ENCODE assay signal across 14 cellular contexts in the genomic region with DNA sequence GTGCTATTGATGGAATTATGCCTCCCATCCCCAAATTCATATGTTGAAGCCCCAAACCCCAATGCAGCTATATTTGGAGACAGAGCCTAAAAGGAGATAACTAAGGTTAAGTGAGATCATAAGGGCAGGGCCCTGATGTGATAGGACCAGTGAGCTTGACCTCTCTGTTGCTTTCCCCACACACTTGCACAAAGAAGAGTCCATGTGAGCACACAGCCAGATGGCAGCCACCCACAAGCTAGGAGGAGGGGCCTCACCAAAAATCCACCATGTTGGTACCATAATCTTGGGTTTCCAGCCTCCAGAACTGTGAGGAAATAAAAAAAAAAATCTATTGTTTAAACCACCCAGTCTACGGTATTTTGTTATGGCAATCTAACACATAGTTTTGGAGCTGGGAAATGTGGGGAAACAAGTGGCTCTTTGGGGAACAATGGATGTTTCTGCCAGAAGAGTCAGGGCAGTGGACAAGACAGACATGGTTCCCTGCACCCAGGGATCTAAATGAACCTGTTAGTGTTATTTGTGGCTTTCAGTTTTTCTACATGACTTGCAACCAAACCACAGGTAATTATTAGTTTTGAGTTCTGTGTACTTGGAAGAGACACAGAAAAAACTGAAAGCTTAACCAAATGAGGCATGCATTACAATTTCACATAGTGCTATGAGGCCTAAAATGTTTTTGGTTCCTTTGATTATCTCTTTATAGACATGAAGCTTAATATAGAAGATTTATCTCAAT.
DNase-seq lines count a peak whose midpoint lies in the region; ATAC-seq, FAIRE-seq and TF ChIP-seq lines count a peak whose summit lies in the region.
"Had no signal": no experiment of that assay in that cellular context is flagged by ENCODE, and none has a peak within 500 bp of the region (broad histone marks: within the 10 kb centered on the region; RNA-seq: fewer than 3 reads in every experiment).

No MANE protein-coding gene starts in this region.

- peak; percentile 93 for ATAC-seq in HG02678 (IDR thresholded peaks at IDR 0.05; ENCODE audit: unreplicated experiment)
- ATAC-seq in HG03460 (IDR thresholded peaks at IDR 0.05; ENCODE audit: unreplicated experiment), result peak; percentile 88
- ATAC-seq: left cardiac atrium had no signal

- H3K36me3 ChIP-seq in kidney (ENCODE audit: control insufficient read depth in 1 of 2, insufficient read depth in 2 of 2, low read length in 2 of 2) (no peaks in the 10 kb centered on the region), testis (ENCODE audit: low read depth, missing control alignments) (no peaks in the 10 kb centered on the region)
- H3K36me3 ChIP-seq: SJSA1, vagina had no signal

- no peak overlapping the region for H3K4me3 ChIP-seq in kidney (ENCODE audit: low read length in 2 of 2)
- no peak overlapping the region for H3K4me3 ChIP-seq in testis
- H3K4me3 ChIP-seq: SJSA1, vagina had no signal

- TF ChIP-seq POLR2A in testis (IDR thresholded peaks at IDR 0.05), result no peak

- H3K4me1 ChIP-seq in kidney (ENCODE audit: control insufficient read depth in 1 of 2, insufficient read depth in 1 of 2, low read depth in 1 of 2, low read length in 2 of 2) (no peaks in the 10 kb centered on the region), testis (peaks cover 23% of the 10 kb centered on the region)
- H3K4me1 ChIP-seq: parathyroid adenoma had no signal

- no peaks in the 10 kb centered on the region for H3K9me3 ChIP-seq in kidney (ENCODE audit: control insufficient read depth in 1 of 2, low read length in 2 of 2)
- H3K9me3 ChIP-seq in testis, result no peaks in the 10 kb centered on the region
- H3K9me3 ChIP-seq: SJSA1, vagina had no signal

- TF ChIP-seq CTCF in kidney (IDR thresholded peaks at IDR 0.05; ENCODE audit: borderline replicate concordance, extremely low read depth, insufficient read depth), result no peak
- no peak for TF ChIP-seq CTCF in testis (IDR thresholded peaks at IDR 0.05)

- H3K27ac ChIP-seq in kidney (ENCODE audit: low read depth in 2 of 2, low read length in 2 of 2), result no peak overlapping the region
- H3K27ac ChIP-seq in testis, result no peak overlapping the region
- H3K27ac ChIP-seq: parathyroid adenoma, SJSA1, vagina had no signal

- FAIRE-seq in kidney (lab: Jason Lieb, UNC), result no peak

- no peak overlapping the region for H3K9ac ChIP-seq in kidney (ENCODE audit: low read length in 2 of 2)
- H3K9ac ChIP-seq: parathyroid adenoma had no signal

- intact Hi-C loops in kidney (cut with DNase I) (no loop called here), testis (cut with DNase I; ENCODE audit: low total_unique reads) (no loop called here)

- WGBS in testis, 2 donors, result 88 to 100% methylated on average over 1 of the region's 1 CpG

- no peaks in the 10 kb centered on the region for H3K27me3 ChIP-seq in testis
- H3K27me3 ChIP-seq: SJSA1, vagina had no signal

- DNase-seq in DMS79 treated with DMSO at 0.1 percent for 48 hours (lab: John Stamatoyannopoulos, UW), result peak; percentile 87
- DNase-seq in GM19240 (ENCODE audit: insufficient read length, low spot score), result peak; percentile 33
- DNase-seq in AG20443 (ENCODE audit: low spot score), result no peak
- no peak for DNase-seq in kidney
- no peak for DNase-seq in testis
- DNase-seq in stimulated activated CD4-positive, alpha-beta T cell treated with anti-CD3 and anti-CD28 coated beads, Interleukin-2, amount 100 ng/mL, for 24 hours, result no peak
- DNase-seq: activated CD4-positive, alpha-beta T cell treated with anti-CD3 and anti-CD28 coated beads, Interleukin-2, amount 50 U/mL, for 48 hours; left cardiac atrium; NCI-H345 had no signal

Comparison
In these comparisons a context has a peak if more than half of its experiments do, and no peak if none do; other contexts are left out.
1. DNase-seq: peak in DMS79 treated with DMSO at 0.1 percent for 48 hours (single experiment) and GM19240 (single experiment); none in AG20443 (single experiment), kidney (single experiment), testis (single experiment) and stimulated activated CD4-positive, alpha-beta T cell treated with anti-CD3 and anti-CD28 coated beads, Interleukin-2, amount 100 ng/mL, for 24 hours (0 of 2).